ENCODE assay signal across 26 cellular contexts in the genomic region with DNA sequence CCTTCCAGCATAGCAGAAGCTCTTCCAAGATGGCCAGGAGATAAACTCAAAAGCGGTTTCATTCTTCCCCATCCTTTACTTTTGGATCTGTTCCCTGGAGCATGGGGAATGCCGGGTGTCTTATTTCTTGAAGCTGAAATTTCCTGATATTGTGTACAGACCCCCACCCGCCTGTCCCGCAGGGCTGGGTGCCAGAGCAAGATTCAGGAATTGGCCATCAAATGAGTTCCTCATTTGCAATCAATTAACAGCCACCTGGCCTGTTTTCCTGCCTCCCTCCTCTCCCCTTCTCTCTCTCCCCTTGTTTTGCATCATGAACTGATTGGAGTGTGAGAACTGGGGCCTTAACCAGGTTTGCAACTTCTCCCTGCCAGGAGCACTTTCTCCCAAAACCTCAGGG.
DNase-seq lines count a peak whose midpoint lies in the region; ATAC-seq, FAIRE-seq and TF ChIP-seq lines count a peak whose summit lies in the region.
"Had no signal": no experiment of that assay in that cellular context is flagged by ENCODE, and none has a peak within 500 bp of the region (broad histone marks: within the 10 kb centered on the region; RNA-seq: fewer than 3 reads in every experiment).

No MANE protein-coding gene starts in this region.

- H3K4me2 ChIP-seq in SK-N-SH (peak overlapping the region; percentile 86; the same call in 1 of the 2 replicates), endothelial cell of umbilical vein (ENCODE audit: insufficient read depth, low read length) (peak overlapping the region; percentile 31), smooth muscle cell (peak overlapping the region; percentile 72)

- H3K36me3 ChIP-seq in SK-N-SH (replicated peaks in 1 of 2; ENCODE audit: control insufficient read depth in 1 of 2, insufficient read depth in 2 of 2, low read length in 1 of 2) (no peaks in the 10 kb centered on the region), endothelial cell of umbilical vein (ENCODE audit: control insufficient read depth in 2 of 2, extremely low read depth in 1 of 2, insufficient read depth in 2 of 2, low read length in 2 of 2) (no peaks in the 10 kb centered on the region), smooth muscle cell (ENCODE audit: low read depth) (no peaks in the 10 kb centered on the region)
- H3K36me3 ChIP-seq: gastrocnemius medialis, upper lobe of right lung had no signal

- no peaks in the 10 kb centered on the region for H3K9me2 ChIP-seq in SK-N-SH

- peak overlapping the region; percentile 84 to 88 for H3K27ac ChIP-seq in SK-N-SH (ENCODE audit: low read depth in 2 of 2, low read length in 1 of 2)
- no peak overlapping the region for H3K27ac ChIP-seq in endothelial cell of umbilical vein (ENCODE audit: insufficient read depth, low read depth, low read length)
- peak overlapping the region; percentile 86 for H3K27ac ChIP-seq in smooth muscle cell (ENCODE audit: low read depth)
- H3K27ac ChIP-seq: C4-2B, psoas muscle had no signal

- CTCF ChIA-PET in SK-N-SH (lab: Yijun Ruan, JAX) (interaction anchor here (1.0 kb wide), 1 partner anchor 179 kb away, joined by 3 read pairs; no protein-coding TSS in a partner anchor), endothelial cell of umbilical vein (lab: Charles Lee) (interaction anchor here (3.3 kb wide), 1 partner anchor 9 kb away, joined by 22 read pairs; no protein-coding TSS in a partner anchor)

- no peak for ATAC-seq in SK-N-SH treated with all-trans-retinoic acid at 6 μM for 48 hours
- ATAC-seq in GM21367 (IDR thresholded peaks at IDR 0.05; ENCODE audit: unreplicated experiment): no peak
- ATAC-seq in T-helper 17 cell: no peak
- ATAC-seq: body of pancreas, gastrocnemius medialis, HCT116, psoas muscle, upper lobe of right lung had no signal

- peaks cover 33% of the 10 kb centered on the region for H3F3A ChIP-seq in SK-N-SH (replicated peaks; ENCODE audit: insufficient read depth)
- no peaks in the 10 kb centered on the region for H3F3A ChIP-seq in smooth muscle cell (ENCODE audit: low read depth)

- H3K79me2 ChIP-seq in SK-N-SH (ENCODE audit: insufficient read depth) (peaks cover 39% of the 10 kb centered on the region; the same call in 1 of the 2 replicates), endothelial cell of umbilical vein (ENCODE audit: control insufficient read depth, insufficient read depth, low read length) (peaks cover 22% of the 10 kb centered on the region), smooth muscle cell (ENCODE audit: low read depth) (peaks cover 30% of the 10 kb centered on the region)

- no peak for TF ChIP-seq RAD21 in SK-N-SH (IDR thresholded peaks at IDR 0.05; ENCODE audit: low read length)

- POLR2A ChIA-PET in SK-N-SH (lab: Yijun Ruan, JAX): no interaction called here
- POLR2A ChIA-PET in endothelial cell of umbilical vein (lab: Charles Lee): no interaction called here

- no peak for TF ChIP-seq POLR2A in endothelial cell of umbilical vein (IDR thresholded peaks at IDR 0.05; ENCODE audit: low read depth, low read length)

- WGBS in SK-N-SH (ENCODE audit: low lambda C conversion rate): 58% methylated on average over 4 of the region's 4 CpGs
- WGBS in smooth muscle cell (ENCODE audit: low lambda C conversion rate): 94% methylated on average over 4 of the region's 4 CpGs

- peaks cover 26 to 54% of the 10 kb centered on the region in 2 experiments for H3K4me1 ChIP-seq in SK-N-SH (ENCODE audit: control insufficient read depth in 1 of 2, insufficient read depth in 2 of 2, low read depth in 1 of 2, low read length in 1 of 2)
- H3K4me1 ChIP-seq in endothelial cell of umbilical vein (ENCODE audit: control insufficient read depth, extremely low read depth, insufficient read depth, low read length): peaks cover 52% of the 10 kb centered on the region
- H3K4me1 ChIP-seq in smooth muscle cell (ENCODE audit: low read depth): peaks cover 14% of the 10 kb centered on the region
- H3K4me1 ChIP-seq: body of pancreas had no signal

- dilution Hi-C loops in endothelial cell of umbilical vein (cut with MboI; ENCODE audit: extremely low pct_ligation_motif_present, low sequenced_read_pairs): no loop called here

- no peaks in the 10 kb centered on the region for H3K9me1 ChIP-seq in endothelial cell of umbilical vein (replicated peaks; ENCODE audit: control insufficient read depth, extremely low read depth, insufficient read depth, low read length)

- TF ChIP-seq EP300 in SK-N-SH (IDR thresholded peaks at IDR 0.05; ENCODE audit: borderline replicate concordance in 1 of 2, low read depth in 1 of 2, low read length in 1 of 2): no peak

- TF ChIP-seq CTCF in SK-N-SH (IDR thresholded peaks at IDR 0.05) (no peak), endothelial cell of umbilical vein (IDR thresholded peaks at IDR 0.05; ENCODE audit: extremely low read depth in 1 of 2, insufficient read depth in 1 of 2, low read depth in 1 of 2, low read length in 2 of 2) (no peak), smooth muscle cell (IDR thresholded peaks at IDR 0.05; ENCODE audit: borderline replicate concordance, insufficient read depth, poor library complexity, severe bottlenecking) (no peak)

- H2AFZ ChIP-seq in SK-N-SH (ENCODE audit: low read depth) (no peak overlapping the region), endothelial cell of umbilical vein (ENCODE audit: low read depth, low read length) (no peak overlapping the region), smooth muscle cell (ENCODE audit: low read depth) (no peak overlapping the region)

- no TSS peak for BruUV-seq in endothelial cell of umbilical vein (replicated peaks; lab: Mats Ljungman, UMichigan)

- no peaks in the 10 kb centered on the region for H3K27me3 ChIP-seq in SK-N-SH (ENCODE audit: insufficient read depth)
- H3K27me3 ChIP-seq in endothelial cell of umbilical vein (ENCODE audit: control insufficient read depth in 2 of 2, insufficient read depth in 2 of 2, low read length in 2 of 2): no peaks in the 10 kb centered on the region
- no peaks in the 10 kb centered on the region for H3K27me3 ChIP-seq in smooth muscle cell (ENCODE audit: low read depth)
- H3K27me3 ChIP-seq: body of pancreas, gastrocnemius medialis, upper lobe of right lung had no signal

- peaks cover 33% of the 10 kb centered on the region for H3K27me3 Mint-ChIP-seq in T-helper 17 cell

- intact Hi-C loops in endothelial cell of umbilical vein (cut with micrococcal nuclease): loop anchor here (2.0 to 5.0 kb wide), 3 partner anchors 52 to 166 kb away; no protein-coding TSS in a partner anchor

- H3K4me1 Mint-ChIP-seq in T-helper 17 cell: peaks cover 19% of the 10 kb centered on the region

- no peaks in the 10 kb centered on the region for H4K20me1 ChIP-seq in SK-N-SH (ENCODE audit: insufficient read depth)
- H4K20me1 ChIP-seq in endothelial cell of umbilical vein (replicated peaks; ENCODE audit: control insufficient read depth, extremely low read depth, insufficient read depth, low read length): no peaks in the 10 kb centered on the region
- H4K20me1 ChIP-seq in smooth muscle cell (ENCODE audit: low read depth): no peaks in the 10 kb centered on the region

- H3K4me3 Mint-ChIP-seq in T-helper 17 cell: no peak overlapping the region
- H3K4me3 Mint-ChIP-seq: activated CD8-positive, alpha-beta T cell treated with anti-CD3 and anti-CD28 coated beads, Interleukin-2, amount 10 ng/mL, durations not matched to agents 7 days and 5 days; nephron progenitor cell; T-helper 1 cell treated with Interleukin-12 subunit alpha and Interleukin-12 subunit beta and Interleukin-4 antibody, amounts not matched to agents 30 μg/mL and 1 μg/mL, for 36 hours had no signal

- H3K9ac ChIP-seq in SK-N-SH (peak overlapping the region; percentile 41; the same call in 1 of the 2 replicates), endothelial cell of umbilical vein (replicated peaks; ENCODE audit: extremely low read depth, insufficient read depth, low read length) (no peak overlapping the region), smooth muscle cell (ENCODE audit: low read depth) (no peak overlapping the region)

- H3K9me3 ChIP-seq in SK-N-SH (no peaks in the 10 kb centered on the region), endothelial cell of umbilical vein (replicated peaks; ENCODE audit: control insufficient read depth, insufficient read depth, low read length) (no peaks in the 10 kb centered on the region), smooth muscle cell (replicated peaks; ENCODE audit: low read depth) (no peaks in the 10 kb centered on the region), T-helper 17 cell (ENCODE audit: control insufficient read depth, low read length, poor library complexity, severe bottlenecking) (no peaks in the 10 kb centered on the region)
- H3K9me3 ChIP-seq: body of pancreas, gastrocnemius medialis, psoas muscle, upper lobe of right lung had no signal

- no peak overlapping the region for H3K27ac Mint-ChIP-seq in T-helper 17 cell
- H3K27ac Mint-ChIP-seq: activated naive CD4-positive, alpha-beta T cell treated with anti-CD3 and anti-CD28 coated beads, Interleukin-2, amount 50 U/mL, for 72 hours; nephron progenitor cell; T-helper 1 cell treated with Interleukin-12 subunit alpha and Interleukin-12 subunit beta and Interleukin-4 antibody, amounts not matched to agents 30 μg/mL and 1 μg/mL, for 36 hours had no signal

- H3K36me3 Mint-ChIP-seq in T-helper 17 cell (ENCODE audit: low read depth): peaks cover 2% of the 10 kb centered on the region
- H3K36me3 Mint-ChIP-seq: activated naive CD4-positive, alpha-beta T cell treated with anti-CD3 and anti-CD28 coated beads, Interleukin-2, amount 50 U/mL, for 72 hours had no signal

- H3K4me3 ChIP-seq in SK-N-SH (ENCODE audit: low read depth in 2 of 2, low read length in 1 of 2) (no peak overlapping the region), endothelial cell of umbilical vein (replicated peaks in 1 of 3; ENCODE audit: insufficient read depth in 1 of 3, low read depth in 1 of 3, low read length in 3 of 3) (no peak overlapping the region), smooth muscle cell (no peak overlapping the region)
- H3K4me3 ChIP-seq: body of pancreas, coronary artery had no signal

- FAIRE-seq in endothelial cell of umbilical vein (lab: Jason Lieb, UNC) (peak; percentile 58), frontal cortex (lab: Jason Lieb, UNC) (no peak)
- FAIRE-seq: A204.1, small intestine had no signal

- DNase-seq in SK-N-SH: no peak
- peak; percentile 86 for DNase-seq in NCI-H2171 treated with DMSO at 0.1 percent for 48 hours (lab: John Stamatoyannopoulos, UW)
- DNase-seq in endothelial cell of umbilical vein (ENCODE audit: low read depth, low spot score): peak; percentile 62
- DNase-seq in smooth muscle cell (lab: John Stamatoyannopoulos, UW; ENCODE audit: unreplicated experiment): no peak
- no peak for DNase-seq in T-helper 17 cell
- no peak for DNase-seq in frontal cortex (ENCODE audit: low spot score in 2 of 2)
- DNase-seq: body of pancreas; gastrocnemius medialis; kidney glomerular epithelial cell; mesendoderm; NCI-H2081 treated with DMSO at 0.1 percent for 48 hours; NCI-H526; nephron progenitor cell; psoas muscle; small intestine; stimulated activated CD4-positive, alpha-beta T cell treated with anti-CD3 and anti-CD28 coated beads, Interleukin-4, amount 100 ng/mL, for 1 hour had no signal

TF ChIP-seq in SK-N-SH, 30 proteins besides CTCF, POLR2A, EP300 and RAD21 (continues in another document):
- peak; percentile 39; the same call in 1 of the 2 replicates for TF ChIP-seq TCF12 (IDR thresholded peaks at IDR 0.05)

Comparison
In these comparisons a context has a peak if more than half of its experiments do, and no peak if none do; other contexts are left out.
1. DNase-seq: peak in NCI-H2171 treated with DMSO at 0.1 percent for 48 hours (single experiment) and endothelial cell of umbilical vein (single experiment); none in SK-N-SH (single experiment), smooth muscle cell (single experiment), T-helper 17 cell (0 of 3) and frontal cortex (0 of 2).
2. H3K4me2 ChIP-seq: peak in every context shown above with its lines; median percentile 86 in SK-N-SH; 72 in smooth muscle cell; 31 in endothelial cell of umbilical vein.